In the genomic region with DNA sequence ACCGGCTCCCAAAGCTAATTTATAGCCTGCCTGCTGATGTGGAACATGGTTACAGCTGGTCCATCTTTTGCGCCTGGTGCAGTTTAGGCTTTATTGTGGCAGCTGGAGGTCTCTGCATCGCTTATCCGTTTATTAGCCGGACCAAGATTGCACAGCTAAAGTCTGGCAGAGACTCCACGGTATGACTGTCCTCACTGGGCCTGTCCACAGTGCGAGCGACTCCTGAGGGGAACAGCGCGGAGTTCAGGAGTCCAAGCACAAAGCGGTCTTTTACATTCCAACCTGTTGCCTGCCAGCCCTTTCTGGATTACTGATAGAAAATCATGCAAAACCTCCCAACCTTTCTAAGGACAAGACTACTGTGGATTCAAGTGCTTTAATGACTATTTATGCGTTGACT, we compare ENCODE assay signal across 29 cellular contexts. TPM values are rescaled to one million over a fixed set of nuclear protein-coding genes. Genes with fewer than 3 reads are reported as not detected.
"Had no signal": no experiment of that assay in that cellular context is flagged by ENCODE, and none has a peak within 500 bp of the region (broad histone marks: within the 10 kb centered on the region; RNA-seq: fewer than 3 reads in every experiment).

No MANE protein-coding gene starts in this region.

- ATAC-seq: activated CD4-positive, alpha-beta T cell treated with anti-CD3 and anti-CD28 coated beads for 36 hours; activated T-helper 17 cell treated with anti-CD3 and anti-CD28 coated beads, Interleukin-2, amount 50 U/mL, for 72 hours; Panc1; Right ventricle myocardium inferior; T-cell had no signal

- DNase-seq: activated CD4-positive, alpha-beta memory T cell treated with anti-CD3 and anti-CD28 coated beads, Interleukin-2, amount 10 ng/mL, durations not matched to agents 7 days and 5 days; activated CD4-positive, alpha-beta T cell treated with anti-CD3 and anti-CD28 coated beads for 36 hours; activated CD4-positive, alpha-beta T cell treated with anti-CD3 and anti-CD28 coated beads, Interleukin-2, amount 50 U/mL, for 1 hour; activated gamma-delta T cell; activated naive CD4-positive, alpha-beta T cell treated with anti-CD3 and anti-CD28 coated beads for 36 hours; activated T-cell treated with anti-CD3 and anti-CD28 coated beads for 4 hours; activated T-cell treated with anti-CD3 and anti-CD28 coated beads, Interleukin-2, amount 50 U/mL, for 48 hours; brain microvascular endothelial cell; Karpas-422; MM.1S; NCI-H1105 treated with DMSO at 0.1 percent for 48 hours; NCI-H1436 treated with DMSO at 0.1 percent for 48 hours; NCI-H1930; NCI-H2171; NCI-H2227 treated with DMSO at 0.1 percent for 48 hours; NCI-H510A; NCI-H526 treated with DMSO at 0.1 percent for 48 hours; NK-92 treated with Interleukin-12 subunit alpha and Interleukin-12 subunit beta, amount 100 ng/mL, for 24 hours; OCI-M1; RPMI8226; T-cell; T-helper 2 cell; T1000 had no signal

- H3K27ac ChIP-seq: brain microvascular endothelial cell, cardiac muscle cell, SK-N-MC had no signal

- H3K4me3 ChIP-seq: cardiac muscle cell, SK-N-MC had no signal

- H3K36me3 ChIP-seq: brain microvascular endothelial cell, cardiac muscle cell had no signal

- H3K27me3 ChIP-seq: brain microvascular endothelial cell, cardiac muscle cell had no signal

RNA-seq across cellular contexts. Expression of gene TMEM178A, which starts 51.4 kb away (rescaled TPM):
- total RNA-seq: activated CD8-positive, alpha-beta memory T cell treated with anti-CD3 and anti-CD28 coated beads for 36 hours had no signal
